Comparison of ENCODE assay signal across 25 cellular contexts in the genomic region with DNA sequence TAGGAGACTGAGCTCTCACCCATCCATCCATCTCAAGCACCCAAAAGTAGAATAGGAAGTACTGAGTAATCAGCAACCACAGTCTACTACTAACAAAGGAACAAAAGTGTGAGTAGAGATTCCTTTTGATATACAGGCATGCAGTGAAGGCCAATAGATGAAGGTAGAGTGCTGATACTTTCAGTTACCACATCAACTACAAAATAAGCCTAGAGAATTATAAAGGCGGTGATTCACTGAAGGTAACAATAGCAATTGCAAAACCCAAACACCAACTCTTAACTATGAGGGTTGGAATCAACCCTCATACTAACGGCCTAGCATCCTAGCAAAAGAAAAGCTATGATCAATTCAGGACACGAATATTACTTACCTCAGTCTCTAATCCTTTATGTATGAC.
"Had no signal": no experiment of that assay in that cellular context is flagged by ENCODE, and none has a peak within 500 bp of the region (broad histone marks: within the 10 kb centered on the region; RNA-seq: fewer than 3 reads in every experiment).

No MANE protein-coding gene starts in this region.

- H3K27me3 ChIP-seq: neural progenitor cell, neutrophil, right lobe of liver, tibial nerve, upper lobe of left lung, vagina had no signal

- DNase-seq: islet precursor cell; left ventricle myocardium inferior; mesendoderm; naive B cell; natural killer cell; nephron progenitor cell; occipital lobe; psoas muscle; right lobe of liver; stimulated activated CD4-positive, alpha-beta T cell treated with anti-CD3 and anti-CD28 coated beads, Interleukin-1b, Interleukin-23, amount 100 ng/mL, for 48 hours; stimulated activated CD4-positive, alpha-beta T cell treated with anti-CD3 and anti-CD28 coated beads, Interleukin-2, amount 100 ng/mL, for 48 hours; stimulated activated CD4-positive, alpha-beta T cell treated with anti-CD3 and anti-CD28 coated beads, Interleukin-4, amount 100 ng/mL, for 4 hours; stimulated activated CD8-positive, alpha-beta memory T cell treated with anti-CD3 and anti-CD28 coated beads, Interleukin-4, amount 100 ng/mL, for 48 hours; stimulated activated naive CD4-positive, alpha-beta T cell treated with Interleukin-2 at 50 U/mL for 16 hours; stimulated activated naive CD8-positive, alpha-beta T cell treated with anti-CD3 and anti-CD28 coated beads, Interleukin-15, amount 100 ng/mL, for 72 hours; substantia nigra; upper lobe of left lung had no signal

- H3K79me2 ChIP-seq: parathyroid adenoma had no signal

- H3K36me3 ChIP-seq: left ventricle myocardium inferior, neural progenitor cell, neutrophil, right lobe of liver, tibial nerve, upper lobe of left lung, vagina had no signal

- H3K4me3 ChIP-seq: left ventricle myocardium inferior, lung, neural progenitor cell, psoas muscle, right lobe of liver, smooth muscle cell, tibial nerve, upper lobe of left lung, vagina had no signal

- H3K4me1 ChIP-seq: left ventricle myocardium inferior, neural progenitor cell, parathyroid adenoma, psoas muscle, right lobe of liver, upper lobe of left lung, vagina had no signal

- H3K9me3 ChIP-seq: left ventricle myocardium inferior, neutrophil, psoas muscle, right lobe of liver, tibial nerve, upper lobe of left lung, vagina had no signal

- ATAC-seq: natural killer cell; psoas muscle; right lobe of liver; stimulated activated memory B cell treated with anti-CD40 and anti-IgM and Interleukin-4, amounts not matched to agents 10 μg/mL and 1 μg/mL and 100 μg/mL, for 72 hours; stimulated activated naive CD8-positive, alpha-beta T cell treated with anti-CD3 and anti-CD28 coated beads, Interleukin-15, amount 100 ng/mL, for 72 hours had no signal

- H2AFZ ChIP-seq: neural progenitor cell, parathyroid adenoma had no signal

- H3K4me2 ChIP-seq: neural progenitor cell, smooth muscle cell had no signal

- H3K27ac ChIP-seq: left ventricle myocardium inferior, neural progenitor cell, neutrophil, parathyroid adenoma, psoas muscle, right lobe of liver, tibial nerve, upper lobe of left lung, vagina had no signal
